Comparison of ENCODE assay signal across 26 cellular contexts in genomic region chr7:120827719-120828118, GRCh38. TPM values are rescaled to one million over a fixed set of nuclear protein-coding genes. Genes with fewer than 3 reads are reported as not detected.
DNase-seq lines count a peak whose midpoint lies in the region; ATAC-seq, FAIRE-seq and TF ChIP-seq lines count a peak whose summit lies in the region.
"Had no signal": no experiment of that assay in that cellular context is flagged by ENCODE, and none has a peak within 500 bp of the region (broad histone marks: within the 10 kb centered on the region; RNA-seq: fewer than 3 reads in every experiment).

No MANE protein-coding gene starts in this region.

- in situ Hi-C loops in IMR-90 (cut with MboI; ENCODE audit: low sequenced_read_pairs), result no loop called here

- H2BK5ac ChIP-seq in IMR-90 (ENCODE audit: low read depth, low read length, poor library complexity, severe bottlenecking), result peak overlapping the region; percentile 14

- peak overlapping the region; percentile 33 for H3K4me2 ChIP-seq in IMR-90 (ENCODE audit: low read depth, low read length)
- no peak overlapping the region for H3K4me2 ChIP-seq in Karpas-422 (ENCODE audit: low read depth, low read length, poor library complexity, severe bottlenecking)
- H3K4me2 ChIP-seq: BLaER1 treated with 17β-estradiol and CSF1 and Interleukin-3, amounts not matched to agents 10 nM and 100 nM; GM23338 had no signal

- 0 out of 2 replicates have a peak overlapping the region, but pooled peaks have one; percentile 41 for H3K14ac ChIP-seq in IMR-90 (replicated peaks; ENCODE audit: low read depth, low read length)

- no peak overlapping the region for H3K27ac Mint-ChIP-seq in activated naive CD4-positive, alpha-beta T cell treated with anti-CD3 and anti-CD28 coated beads, Interleukin-2, amount 50 U/mL, for 72 hours
- H3K27ac Mint-ChIP-seq: CD14-positive monocyte; CD4-positive, alpha-beta T cell; GM23338; HFFc6 had no signal

- no peak overlapping the region; the same call in 2 of the 3 replicates for H2BK15ac ChIP-seq in IMR-90 (ENCODE audit: low read depth, low read length)

- H3K27ac ChIP-seq in right atrium auricular region (no peak overlapping the region), IMR-90 (ENCODE audit: insufficient read depth, low read length) (peak overlapping the region; percentile 79; the same call in 1 of the 2 replicates), right lobe of liver (peak overlapping the region in 1 of 3 donors; percentile 6), pancreas (no peak overlapping the region), Karpas-422 (ENCODE audit: low read length) (no peak overlapping the region)
- H3K27ac ChIP-seq: 22Rv1; BLaER1 treated with 17β-estradiol and CSF1 and Interleukin-3, amounts not matched to agents 10 nM and 100 nM had no signal

- no peak for FAIRE-seq in pancreas (lab: Jason Lieb, UNC)
- FAIRE-seq: D721Med, GM12878 had no signal

- no peak overlapping the region for H2AK5ac ChIP-seq in IMR-90 (ENCODE audit: low read depth, low read length)

- H3K36me3 Mint-ChIP-seq in activated naive CD4-positive, alpha-beta T cell treated with anti-CD3 and anti-CD28 coated beads, Interleukin-2, amount 50 U/mL, for 72 hours, result peaks cover 0 to 4% of the 10 kb centered on the region in 2 donors
- H3K36me3 Mint-ChIP-seq: CD14-positive monocyte; CD8-positive, alpha-beta memory T cell had no signal

- H4K91ac ChIP-seq in IMR-90 (ENCODE audit: insufficient read depth, low read depth, low read length), result peak overlapping the region; percentile 19

- H3K9ac ChIP-seq in IMR-90 (ENCODE audit: low read depth, low read length) (no peak overlapping the region), Karpas-422 (ENCODE audit: low read length) (no peak overlapping the region)
- H3K9ac ChIP-seq: BLaER1 treated with 17β-estradiol and CSF1 and Interleukin-3, amounts not matched to agents 10 nM and 100 nM had no signal

- H3K9me3 Mint-ChIP-seq in activated naive CD4-positive, alpha-beta T cell treated with anti-CD3 and anti-CD28 coated beads, Interleukin-2, amount 50 U/mL, for 72 hours, result peaks cover 0 to 3% of the 10 kb centered on the region in 2 donors
- H3K9me3 Mint-ChIP-seq: CD4-positive, alpha-beta T cell; HFFc6 had no signal

- no peak overlapping the region for H3K23ac ChIP-seq in IMR-90 (ENCODE audit: low read depth, low read length)

- H2BK20ac ChIP-seq in IMR-90 (ENCODE audit: low read depth, low read length), result peak overlapping the region; percentile 37; the same call in 1 of the 2 replicates

- H3K4me1 ChIP-seq in right atrium auricular region, result no peaks in the 10 kb centered on the region
- peaks cover 13% of the 10 kb centered on the region for H3K4me1 ChIP-seq in IMR-90 (ENCODE audit: control insufficient read depth, insufficient read depth, low read length)
- peaks cover 0 to 26% (median 0%) of the 10 kb centered on the region in 4 donors for H3K4me1 ChIP-seq in right lobe of liver
- H3K4me1 ChIP-seq in pancreas, result peaks cover 0 to 18% (median 15%) of the 10 kb centered on the region in 3 donors
- H3K4me1 ChIP-seq in Karpas-422 (ENCODE audit: low read length), result no peaks in the 10 kb centered on the region
- H3K4me1 ChIP-seq: BE2C had no signal

- WGBS in IMR-90 (ENCODE audit: extremely low coverage in 2 of 2, insufficient read length in 1 of 2), 2 experiments, result no CpG with 5 or more reads among the region's 4 CpGs
- WGBS in right lobe of liver (ENCODE audit: insufficient coverage, low coverage, low lambda C conversion rate, missing lambda C conversion rate), result 33% methylated on average over 4 of the region's 4 CpGs
- WGBS in pancreas, 2 donors, result 51 to 53% methylated on average over 4 of the region's 4 CpGs

- H3K79me1 ChIP-seq in IMR-90 (ENCODE audit: low read depth in 1 of 2, low read length in 2 of 2), result no peaks in the 10 kb centered on the region

- H3K4ac ChIP-seq in IMR-90 (ENCODE audit: low read depth, low read length), result no peak overlapping the region

- H2AK9ac ChIP-seq in IMR-90 (replicated peaks; ENCODE audit: low read depth, low read length, poor library complexity), result no peak overlapping the region

- TF ChIP-seq CTCF in right atrium auricular region (IDR thresholded peaks at IDR 0.05) (no peak), IMR-90 (conservative IDR thresholded peaks at IDR 0.05; ENCODE audit: low read depth, low read length) (no peak), right lobe of liver (IDR thresholded peaks at IDR 0.05) (no peak), pancreas (IDR thresholded peaks at IDR 0.05) (no peak)

- intact Hi-C loops in left ventricle myocardium superior (cut with micrococcal nuclease) (no loop called here), IMR-90 (cut with micrococcal nuclease) (no loop called here), right lobe of liver (cut with DNase I) (no loop called here), pancreas (cut with DNase I) (no loop called here)

- H3K18ac ChIP-seq in IMR-90 (ENCODE audit: low read depth, low read length), result peak overlapping the region; percentile 99

- no peak overlapping the region for H3K56ac ChIP-seq in IMR-90 (ENCODE audit: extremely low read depth, insufficient read depth, low read length)

- H2BK120ac ChIP-seq in IMR-90 (ENCODE audit: low read depth, low read length), result no peak overlapping the region; the same call in 1 of the 2 replicates

- H3K27me3 ChIP-seq in right atrium auricular region (no peaks in the 10 kb centered on the region), IMR-90 (ENCODE audit: control insufficient read depth, insufficient read depth, low read length) (no peaks in the 10 kb centered on the region; the same call in 1 of the 2 replicates), right lobe of liver (no peaks in the 10 kb centered on the region), pancreas (no peaks in the 10 kb centered on the region), Karpas-422 (ENCODE audit: low read length) (no peaks in the 10 kb centered on the region)
- H3K27me3 ChIP-seq: BLaER1 treated with 17β-estradiol and CSF1 and Interleukin-3, amounts not matched to agents 10 nM and 100 nM had no signal

- H3K9me2 ChIP-seq in Karpas-422 (replicated peaks; ENCODE audit: insufficient read depth, low read length), result no peaks in the 10 kb centered on the region

- H4K5ac ChIP-seq in IMR-90 (ENCODE audit: low read depth, low read length), result no peak overlapping the region; the same call in 1 of the 2 replicates

- TF ChIP-seq POLR2A in IMR-90 (IDR thresholded peaks at IDR 0.05; ENCODE audit: low read depth, low read length), result no peak
- no peak for TF ChIP-seq POLR2A in right lobe of liver (IDR thresholded peaks at IDR 0.05)

- H4K20me1 ChIP-seq in IMR-90 (ENCODE audit: insufficient read depth, low read length) (no peaks in the 10 kb centered on the region), Karpas-422 (ENCODE audit: insufficient read depth, low read depth, low read length) (no peaks in the 10 kb centered on the region)
- H4K20me1 ChIP-seq: BLaER1 treated with 17β-estradiol and CSF1 and Interleukin-3, amounts not matched to agents 10 nM and 100 nM had no signal

- H3K4me3 ChIP-seq in right atrium auricular region (no peak overlapping the region), IMR-90 (ENCODE audit: insufficient read depth, low read depth, low read length) (no peak overlapping the region), right lobe of liver (no peak overlapping the region), pancreas (no peak overlapping the region), Karpas-422 (ENCODE audit: low read length) (no peak overlapping the region)
- H3K4me3 ChIP-seq: BLaER1 treated with 17β-estradiol and CSF1 and Interleukin-3, amounts not matched to agents 10 nM and 100 nM; GM12878; GM23338 had no signal

- DNase-seq in left ventricle myocardium superior (no peak), right atrium auricular region (ENCODE audit: low spot score) (no peak), IMR-90 (peak; percentile 7), right lobe of liver (peak in 1 of 3 donors; percentile 57), pancreas (no peak), SK-N-DZ (ENCODE audit: low spot score) (no peak), Karpas-422 (no peak)
- no peak for DNase-seq in activated naive CD4-positive, alpha-beta T cell treated with anti-CD3 and anti-CD28 coated beads, Interleukin-2, amount 50 U/mL, for 72 hours (ENCODE audit: low spot score in 2 of 2)
- DNase-seq: ACHN; AML-193; BE2C; CD4-positive, alpha-beta T cell; CD8-positive, alpha-beta memory T cell; DMS 273 treated with DMSO at 0.1 percent for 48 hours; DMS79; EL; GDM1; H9; HFFc6 had no signal

- no TSS peak for BruUV-seq in IMR-90 (replicated peaks; lab: Mats Ljungman, UMichigan)

- H3K9me1 ChIP-seq in IMR-90 (ENCODE audit: insufficient read depth, low read length), result peaks cover 7% of the 10 kb centered on the region

- H3K9me3 ChIP-seq in right atrium auricular region, result peaks cover 0 to 7% of the 10 kb centered on the region in 2 donors
- H3K9me3 ChIP-seq in IMR-90 (ENCODE audit: control insufficient read depth, insufficient read depth, low read length), result no peaks in the 10 kb centered on the region
- no peaks in the 10 kb centered on the region for H3K9me3 ChIP-seq in right lobe of liver
- no peaks in the 10 kb centered on the region for H3K9me3 ChIP-seq in pancreas
- no peaks in the 10 kb centered on the region for H3K9me3 ChIP-seq in Karpas-422 (ENCODE audit: low read length)
- H3K9me3 ChIP-seq: BE2C had no signal

- no peak for TF ChIP-seq RAD21 in IMR-90 (IDR thresholded peaks at IDR 0.05; ENCODE audit: low read length)

- H3K36me3 ChIP-seq in right atrium auricular region (no peaks in the 10 kb centered on the region), IMR-90 (ENCODE audit: control insufficient read depth, insufficient read depth, low read length) (no peaks in the 10 kb centered on the region; the same call in 1 of the 2 replicates), right lobe of liver (no peaks in the 10 kb centered on the region), pancreas (no peaks in the 10 kb centered on the region), Karpas-422 (ENCODE audit: insufficient read depth, low read length) (no peaks in the 10 kb centered on the region)
- H3K36me3 ChIP-seq: BE2C; BLaER1 treated with 17β-estradiol and CSF1 and Interleukin-3, amounts not matched to agents 10 nM and 100 nM had no signal

- H2AFZ ChIP-seq in IMR-90 (replicated peaks; ENCODE audit: low read length, poor library complexity), result no peak overlapping the region
- no peak overlapping the region for H2AFZ ChIP-seq in Karpas-422 (ENCODE audit: low read length)
- H2AFZ ChIP-seq: GM23338 had no signal

- peak; percentile 51 for ATAC-seq in left ventricle myocardium superior
- peak; percentile 33 for ATAC-seq in IMR-90 (ENCODE audit: low read depth)
- ATAC-seq in right lobe of liver, result peak; percentile 66 to 82 (median 76)
- peak in 3 of 4 donors; percentile 34 to 43 (median 40) for ATAC-seq in pancreas
- ATAC-seq in activated naive CD4-positive, alpha-beta T cell treated with anti-CD3 and anti-CD28 coated beads, Interleukin-2, amount 50 U/mL, for 72 hours, result no peak
- ATAC-seq: GM23338, HCT116 had no signal

- dilution Hi-C loops in IMR-90 (cut with HindIII; ENCODE audit: low sequenced_read_pairs, unreplicated experiment), result no loop called here

- CTCF ChIA-PET in IMR-90 (lab: Yijun Ruan, JAX), result interaction anchor here (1.0 kb wide), 1 partner anchor 10 kb away, joined by 3 read pairs; no protein-coding TSS in a partner anchor

- POLR2A ChIA-PET in IMR-90 (lab: Charles Lee; ENCODE audit: unreplicated experiment), result no interaction called here

- no peaks in the 10 kb centered on the region for H3K79me2 ChIP-seq in Karpas-422 (ENCODE audit: low read length)

- 0 out of 4 replicates have a peak overlapping the region, but pooled peaks of 1 of the 2 experiments have one; percentile 37 for H4K8ac ChIP-seq in IMR-90 (ENCODE audit: low read depth in 2 of 2, low read length in 2 of 2)

RNA-seq across cellular contexts. Expression of gene TSPAN12, which starts 30.2 kb away (rescaled TPM):
- total RNA-seq in left ventricle myocardium superior (69.0 TPM), right atrium auricular region (10 to 100 TPM; 29.5 to 55.8 TPM), IMR-90 (2012; rRNA removed) (0.72 and 1.1 TPM in 2 replicates), right lobe of liver (10 to 100 TPM; 10.7 to 14.4 (median 12.6) TPM), pancreas (10 to 100 TPM in 1 of 6 donors, 1 to 10 TPM in 5; 5.2 to 13.4 (median 8.9) TPM)
- polyA plus RNA-seq in IMR-90 (2012; rRNA removed) (0.36 and 0.42 TPM in 2 replicates), pancreas (10 to 100 TPM in 1 of 2 donors, 1 to 10 TPM in 1; 3.9 to 16.0 TPM)
- polyA plus RNA-seq in IMR-90 (2012; cell fraction: cytosol; rRNA removed), result 0.15 and 0.49 TPM in 2 replicates
- 0.23 and 0.37 TPM in 2 replicates for polyA plus RNA-seq in IMR-90 (2012; cell fraction: nucleus; rRNA removed; ENCODE audit: low replicate concordance)
- polyA plus RNA-seq in SK-N-DZ (2014; cell fraction: cytosol; rRNA removed), result 7.4 and 8.3 TPM in 2 replicates
- polyA plus RNA-seq in SK-N-DZ (2014; cell fraction: nucleus; rRNA removed), result 3.5 and 5.5 TPM in 2 replicates
- not detected for total RNA-seq in activated naive CD4-positive, alpha-beta T cell treated with anti-CD3 and anti-CD28 coated beads, Interleukin-2, amount 50 U/mL, for 72 hours
- not detected in 2 replicates for total RNA-seq in Karpas-422 (2014; rRNA removed; shearing (Covaris generic); ENCODE audit: low replicate concordance)
- total RNA-seq: CD4-positive, alpha-beta T cell; CD8-positive, alpha-beta memory T cell had no signal
- polyA plus RNA-seq: CD14-positive monocyte; CD8-positive, alpha-beta memory T cell had no signal

Comparison
In these comparisons a context has a peak if more than half of its experiments do, and no peak if none do; other contexts are left out.
1. ATAC-seq: peak in left ventricle myocardium superior (single experiment), IMR-90 (single experiment), right lobe of liver (4 of 4) and pancreas (3 of 4); none in activated naive CD4-positive, alpha-beta T cell treated with anti-CD3 and anti-CD28 coated beads, Interleukin-2, amount 50 U/mL, for 72 hours (0 of 2).